1 cellular context compared by ENCODE assay signal in the genomic region with DNA sequence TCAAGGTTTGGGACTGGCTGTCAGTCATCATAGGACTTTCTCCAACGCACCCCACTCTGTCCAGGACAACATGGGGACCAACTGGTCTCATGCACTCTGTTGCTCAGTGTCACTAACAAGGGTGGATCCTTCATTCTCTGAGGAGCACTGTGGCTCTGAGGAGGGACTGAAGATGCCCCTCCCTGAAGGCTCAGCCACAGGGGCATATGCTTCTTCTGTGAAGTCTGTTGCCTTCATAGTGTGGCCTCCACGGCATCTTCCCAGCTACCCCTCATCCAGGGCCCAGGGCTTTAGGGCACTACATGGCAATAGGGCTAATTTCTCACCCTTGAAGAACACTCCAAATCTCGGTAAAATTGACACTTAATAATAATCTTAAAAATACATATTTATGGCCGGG.
TF ChIP-seq lines count a peak whose summit lies in the region.

No MANE protein-coding gene starts in this region.

TF ChIP-seq in HepG2, 621 proteins besides CTCF, POLR2A, EP300 and RAD21:
- TF ChIP-seq DMAP1 (CRISPR knock-in tag; IDR thresholded peaks at IDR 0.05) (no peak), ZBTB1 (CRISPR knock-in tag; IDR thresholded peaks at IDR 0.05; ENCODE audit: borderline replicate concordance) (no peak), NCOA5 (CRISPR knock-in tag; IDR thresholded peaks at IDR 0.05) (no peak)
